22 cellular contexts compared by ENCODE assay signal in the genomic region with DNA sequence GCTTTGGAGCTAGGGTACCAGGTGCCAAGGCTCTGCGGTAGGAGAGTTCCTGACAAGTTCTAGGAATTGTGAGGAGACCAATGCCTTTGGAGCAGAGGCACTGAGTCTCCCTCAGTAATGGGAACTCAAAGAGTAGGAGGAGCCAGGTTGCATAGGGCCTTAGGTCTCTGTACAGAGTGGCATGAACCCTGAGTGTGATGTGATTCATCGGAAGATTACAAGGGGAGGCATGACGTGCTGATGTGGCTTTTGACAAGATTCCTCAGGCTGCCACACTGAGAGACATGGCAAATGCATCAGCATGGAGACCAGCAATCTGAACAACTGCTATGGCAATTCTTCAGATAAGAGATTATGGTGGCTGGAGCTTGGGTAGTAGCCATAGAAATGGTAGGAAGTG.
DNase-seq lines count a peak whose midpoint lies in the region; ATAC-seq and TF ChIP-seq lines count a peak whose summit lies in the region.
"Had no signal": no experiment of that assay in that cellular context is flagged by ENCODE, and none has a peak within 500 bp of the region (broad histone marks: within the 10 kb centered on the region; RNA-seq: fewer than 3 reads in every experiment).

No MANE protein-coding gene starts in this region.

- H3K36me3 ChIP-seq in breast epithelium (no peaks in the 10 kb centered on the region), RWPE2 (ENCODE audit: low read depth) (no peaks in the 10 kb centered on the region), H7 (replicated peaks; ENCODE audit: control insufficient read depth, insufficient read depth, low read length) (no peaks in the 10 kb centered on the region)
- H3K36me3 ChIP-seq: suprapubic skin had no signal

- H3K27ac Mint-ChIP-seq in MCF 10A (ENCODE audit: low read depth, unreplicated experiment) = no peak overlapping the region
- H3K27ac Mint-ChIP-seq in stimulated activated memory B cell treated with anti-CD40 and anti-IgM and Interleukin-4, amounts not matched to agents 10 μg/mL and 1 μg/mL and 100 μg/mL, for 72 hours = no peak overlapping the region
- H3K27ac Mint-ChIP-seq: activated CD8-positive, alpha-beta T cell treated with anti-CD3 and anti-CD28 coated beads, Interleukin-2, amount 10 ng/mL, durations not matched to agents 7 days and 5 days; CD8-positive, alpha-beta memory T cell; dendritic cell treated with granulocyte-macrophage colony-stimulating factor and Interleukin-4, amounts not matched to agents 40 ng/mL and 50 ng/mL, for 4 days; GM23338; immature natural killer cell had no signal

- no TSS peak for BruUV-seq in MCF 10A (replicated peaks; lab: Mats Ljungman, UMichigan)

- no peak for TF ChIP-seq POLR2A in breast epithelium (IDR thresholded peaks at IDR 0.05)

- no peaks in the 10 kb centered on the region for H3K27me3 ChIP-seq in breast epithelium
- no peaks in the 10 kb centered on the region for H3K27me3 ChIP-seq in RWPE2 (ENCODE audit: insufficient read depth, poor library complexity, severe bottlenecking)
- no peaks in the 10 kb centered on the region for H3K27me3 ChIP-seq in foreskin keratinocyte
- H3K27me3 ChIP-seq in H7 (ENCODE audit: control insufficient read depth, insufficient read depth, low read length) = no peaks in the 10 kb centered on the region; the same call in 1 of the 2 replicates
- H3K27me3 ChIP-seq: hepatocyte, suprapubic skin had no signal

- H3K4me1 ChIP-seq in breast epithelium (no peaks in the 10 kb centered on the region), RWPE2 (ENCODE audit: insufficient read depth, poor library complexity, severe bottlenecking) (peaks cover 42% of the 10 kb centered on the region), foreskin keratinocyte (peaks cover 33% of the 10 kb centered on the region)

- intact Hi-C loops in MCF 10A (cut with micrococcal nuclease) = loop anchor here (5.0 kb wide), 1 partner anchor 78 kb away; no protein-coding TSS in a partner anchor
- intact Hi-C loops in breast epithelium (cut with DNase I; ENCODE audit: low total_unique reads) = no loop called here

- H3K4me3 ChIP-seq in breast epithelium = no peak overlapping the region
- no peak overlapping the region for H3K4me3 ChIP-seq in RWPE2 (ENCODE audit: severe bottlenecking)
- no peak overlapping the region for H3K4me3 ChIP-seq in H7 (ENCODE audit: insufficient read depth, low read depth, low read length)
- H3K4me3 ChIP-seq: GM23338, hepatocyte, mucosa of descending colon, suprapubic skin had no signal

- ATAC-seq in RWPE2 (ENCODE audit: low read depth) (no peak), foreskin keratinocyte (peak; percentile 61), GM21786 (IDR thresholded peaks at IDR 0.05; ENCODE audit: unreplicated experiment) (no peak)
- ATAC-seq in stimulated activated memory B cell treated with anti-CD40 and anti-IgM and Interleukin-4, amounts not matched to agents 10 μg/mL and 1 μg/mL and 100 μg/mL, for 72 hours = no peak
- ATAC-seq: activated CD8-positive, alpha-beta T cell treated with anti-CD3 and anti-CD28 coated beads, Interleukin-2, amount 10 ng/mL, durations not matched to agents 7 days and 5 days; GM23338; mucosa of descending colon had no signal

- H3K27me3 Mint-ChIP-seq in MCF 10A (ENCODE audit: insufficient read depth, unreplicated experiment) = no peaks in the 10 kb centered on the region
- peaks cover 10% of the 10 kb centered on the region for H3K27me3 Mint-ChIP-seq in stimulated activated memory B cell treated with anti-CD40 and anti-IgM and Interleukin-4, amounts not matched to agents 10 μg/mL and 1 μg/mL and 100 μg/mL, for 72 hours

- H3K4me3 Mint-ChIP-seq in MCF 10A (ENCODE audit: unreplicated experiment) = no peak overlapping the region
- H3K4me3 Mint-ChIP-seq in stimulated activated memory B cell treated with anti-CD40 and anti-IgM and Interleukin-4, amounts not matched to agents 10 μg/mL and 1 μg/mL and 100 μg/mL, for 72 hours = no peak overlapping the region
- H3K4me3 Mint-ChIP-seq: activated CD8-positive, alpha-beta T cell treated with anti-CD3 and anti-CD28 coated beads, Interleukin-2, amount 10 ng/mL, durations not matched to agents 7 days and 5 days; CD8-positive, alpha-beta memory T cell; dendritic cell treated with granulocyte-macrophage colony-stimulating factor and Interleukin-4, amounts not matched to agents 40 ng/mL and 50 ng/mL, for 4 days; GM23338; immature natural killer cell had no signal

- peaks cover 31% of the 10 kb centered on the region for H3K4me1 Mint-ChIP-seq in MCF 10A (ENCODE audit: insufficient read depth, unreplicated experiment)
- peaks cover 3% of the 10 kb centered on the region for H3K4me1 Mint-ChIP-seq in stimulated activated memory B cell treated with anti-CD40 and anti-IgM and Interleukin-4, amounts not matched to agents 10 μg/mL and 1 μg/mL and 100 μg/mL, for 72 hours
- H3K4me1 Mint-ChIP-seq: CD8-positive, alpha-beta memory T cell; immature natural killer cell had no signal

- H3K9me3 ChIP-seq in breast epithelium (no peaks in the 10 kb centered on the region), RWPE2 (ENCODE audit: severe bottlenecking) (no peaks in the 10 kb centered on the region)
- H3K9me3 ChIP-seq: mucosa of descending colon, suprapubic skin had no signal

- CTCF ChIA-PET in MCF 10A (lab: Yijun Ruan, JAX) = interaction anchor here (1.0 kb wide), 1 partner anchor 80 kb away, joined by 4 read pairs; no protein-coding TSS in a partner anchor

- H3K9me3 Mint-ChIP-seq in MCF 10A (ENCODE audit: unreplicated experiment) = no peaks in the 10 kb centered on the region
- H3K9me3 Mint-ChIP-seq in stimulated activated memory B cell treated with anti-CD40 and anti-IgM and Interleukin-4, amounts not matched to agents 10 μg/mL and 1 μg/mL and 100 μg/mL, for 72 hours = peaks cover 3% of the 10 kb centered on the region
- H3K9me3 Mint-ChIP-seq: dendritic cell treated with granulocyte-macrophage colony-stimulating factor and Interleukin-4, amounts not matched to agents 40 ng/mL and 50 ng/mL, for 4 days; GM23338; immature natural killer cell had no signal

- TF ChIP-seq CTCF in MCF 10A (IDR thresholded peaks at IDR 0.05; ENCODE audit: unreplicated experiment) (no peak), breast epithelium (IDR thresholded peaks at IDR 0.05) (no peak), RWPE2 (IDR thresholded peaks at IDR 0.05; ENCODE audit: poor library complexity, severe bottlenecking) (no peak), foreskin keratinocyte (conservative IDR thresholded peaks at IDR 0.05) (no peak)

- no peak overlapping the region for H3K27ac ChIP-seq in breast epithelium
- H3K27ac ChIP-seq in RWPE2 (ENCODE audit: poor library complexity, severe bottlenecking) = peak overlapping the region; percentile 100
- no peak overlapping the region for H3K27ac ChIP-seq in foreskin keratinocyte
- H3K27ac ChIP-seq: 22Rv1, suprapubic skin had no signal

- H3K36me3 Mint-ChIP-seq in MCF 10A (ENCODE audit: insufficient read depth, unreplicated experiment) = no peaks in the 10 kb centered on the region
- no peaks in the 10 kb centered on the region for H3K36me3 Mint-ChIP-seq in stimulated activated memory B cell treated with anti-CD40 and anti-IgM and Interleukin-4, amounts not matched to agents 10 μg/mL and 1 μg/mL and 100 μg/mL, for 72 hours
- H3K36me3 Mint-ChIP-seq: CD8-positive, alpha-beta memory T cell; immature natural killer cell had no signal

- DNase-seq in MCF 10A (ENCODE audit: unreplicated experiment) (peak; percentile 54), breast epithelium (ENCODE audit: low spot score in 2 of 2) (no peak), RWPE2 (ENCODE audit: low spot score) (no peak), foreskin keratinocyte (peak in 1 of 2 donors; percentile 80), H7 (no peak), NCI-H524 (lab: John Stamatoyannopoulos, UW) (no peak)
- DNase-seq: activated CD4-positive, alpha-beta T cell treated with anti-CD3 and anti-CD28 coated beads for 1 hour; activated CD8-positive, alpha-beta T cell treated with anti-CD3 and anti-CD28 coated beads, Interleukin-2, amount 10 ng/mL, durations not matched to agents 7 days and 5 days; activated gamma-delta T cell; CD8-positive, alpha-beta memory T cell; immature natural killer cell; mucosa of descending colon; NCI-H1436 treated with DMSO at 0.1 percent for 48 hours; NCI-H524 treated with DMSO at 0.1 percent for 48 hours; Right ventricle myocardium superior had no signal

- POLR2A ChIA-PET in MCF 10A (lab: Yijun Ruan, JAX) = interaction anchor here (0.9 kb wide), 1 partner anchor 12 kb away, joined by 4 read pairs; no protein-coding TSS in a partner anchor
